In genomic region chr17:45888392-45888791, GRCh38 we compare ENCODE assay signal across 19 cellular contexts. TPM values are rescaled to one million over a fixed set of nuclear protein-coding genes. Genes with fewer than 3 reads are reported as not detected.
DNase-seq lines count a peak whose midpoint lies in the region; ATAC-seq and TF ChIP-seq lines count a peak whose summit lies in the region.
"Had no signal": no experiment of that assay in that cellular context is flagged by ENCODE, and none has a peak within 500 bp of the region (broad histone marks: within the 10 kb centered on the region; RNA-seq: fewer than 3 reads in every experiment).

No MANE protein-coding gene starts in this region.

- intact Hi-C loops in activated CD8-positive, alpha-beta T cell treated with anti-CD3 and anti-CD28 coated beads for 36 hours (cut with micrococcal nuclease): no loop called here

- peaks cover 6% of the 10 kb centered on the region for H3K27me3 Mint-ChIP-seq in activated CD8-positive, alpha-beta T cell treated with anti-CD3 and anti-CD28 coated beads for 36 hours
- peaks cover 35% of the 10 kb centered on the region for H3K27me3 Mint-ChIP-seq in activated CD8-positive, alpha-beta T cell treated with anti-CD3 and anti-CD28 coated beads, Interleukin-2, amount 10 ng/mL, durations not matched to agents 7 days and 5 days (ENCODE audit: low read depth)
- H3K27me3 Mint-ChIP-seq in activated T-helper 17 cell treated with anti-CD3 and anti-CD28 coated beads, Interleukin-2, amount 50 U/mL, for 72 hours: no peaks in the 10 kb centered on the region

- TF ChIP-seq CTCF in activated CD8-positive, alpha-beta T cell treated with anti-CD3 and anti-CD28 coated beads for 36 hours (IDR thresholded peaks at IDR 0.05): no peak

- H3K9me3 Mint-ChIP-seq in activated CD8-positive, alpha-beta T cell treated with anti-CD3 and anti-CD28 coated beads for 36 hours: peaks cover 9% of the 10 kb centered on the region
- H3K9me3 Mint-ChIP-seq in activated CD8-positive, alpha-beta T cell treated with anti-CD3 and anti-CD28 coated beads, Interleukin-2, amount 10 ng/mL, durations not matched to agents 7 days and 5 days (ENCODE audit: insufficient read depth): peaks cover 9% of the 10 kb centered on the region
- H3K9me3 Mint-ChIP-seq in activated T-helper 17 cell treated with anti-CD3 and anti-CD28 coated beads, Interleukin-2, amount 50 U/mL, for 72 hours: peaks cover 4% of the 10 kb centered on the region
- H3K9me3 Mint-ChIP-seq: H9 had no signal

- H3K36me3 Mint-ChIP-seq in activated CD8-positive, alpha-beta T cell treated with anti-CD3 and anti-CD28 coated beads for 36 hours (ENCODE audit: low read depth): no peaks in the 10 kb centered on the region
- no peaks in the 10 kb centered on the region for H3K36me3 Mint-ChIP-seq in activated CD8-positive, alpha-beta T cell treated with anti-CD3 and anti-CD28 coated beads, Interleukin-2, amount 10 ng/mL, durations not matched to agents 7 days and 5 days (ENCODE audit: low read depth)
- H3K36me3 Mint-ChIP-seq in activated T-helper 17 cell treated with anti-CD3 and anti-CD28 coated beads, Interleukin-2, amount 50 U/mL, for 72 hours (ENCODE audit: low read depth): no peaks in the 10 kb centered on the region
- H3K36me3 Mint-ChIP-seq: CD4-positive, CD25-positive, alpha-beta regulatory T cell had no signal

- peak; percentile 74 for ATAC-seq in activated CD8-positive, alpha-beta T cell treated with anti-CD3 and anti-CD28 coated beads for 36 hours
- ATAC-seq in activated CD8-positive, alpha-beta T cell treated with anti-CD3 and anti-CD28 coated beads, Interleukin-2, amount 10 ng/mL, durations not matched to agents 7 days and 5 days: no peak
- peak; percentile 80 for ATAC-seq in activated T-helper 17 cell treated with anti-CD3 and anti-CD28 coated beads, Interleukin-2, amount 50 U/mL, for 72 hours (replicated peaks)

- no peak overlapping the region for H3K27ac Mint-ChIP-seq in activated CD8-positive, alpha-beta T cell treated with anti-CD3 and anti-CD28 coated beads for 36 hours
- H3K27ac Mint-ChIP-seq in activated CD8-positive, alpha-beta T cell treated with anti-CD3 and anti-CD28 coated beads, Interleukin-2, amount 10 ng/mL, durations not matched to agents 7 days and 5 days: no peak overlapping the region
- H3K27ac Mint-ChIP-seq in activated T-helper 17 cell treated with anti-CD3 and anti-CD28 coated beads, Interleukin-2, amount 50 U/mL, for 72 hours: no peak overlapping the region
- H3K27ac Mint-ChIP-seq: CD4-positive, CD25-positive, alpha-beta regulatory T cell; CD8-positive, alpha-beta memory T cell; H9 had no signal

- POLR2A ChIA-PET in activated CD8-positive, alpha-beta T cell treated with anti-CD3 and anti-CD28 coated beads for 36 hours (lab: Charles Lee): interaction anchor here (0.9 kb wide), 1 partner anchor 12 kb away, joined by 3 read pairs; no protein-coding TSS in a partner anchor
- POLR2A ChIA-PET in activated CD8-positive, alpha-beta T cell treated with anti-CD3 and anti-CD28 coated beads, Interleukin-2, amount 10 ng/mL, durations not matched to agents 7 days and 5 days (lab: Charles Lee): no interaction called here

- peak; percentile 33 for DNase-seq in activated CD8-positive, alpha-beta T cell treated with anti-CD3 and anti-CD28 coated beads for 36 hours
- DNase-seq in activated CD8-positive, alpha-beta T cell treated with anti-CD3 and anti-CD28 coated beads, Interleukin-2, amount 10 ng/mL, durations not matched to agents 7 days and 5 days: no peak
- peak; percentile 18 for DNase-seq in stimulated activated CD4-positive, alpha-beta T cell treated with anti-CD3 and anti-CD28 coated beads, Interleukin-15, amount 100 ng/mL, for 24 hours
- DNase-seq in stimulated activated CD4-positive, alpha-beta T cell treated with anti-CD3 and anti-CD28 coated beads, Interleukin-2, amount 100 ng/mL, for 48 hours: no peak
- DNase-seq in AML-193 (lab: John Stamatoyannopoulos, UW): no peak
- DNase-seq: BE2C; C1 segment of cervical spinal cord; CD4-positive, CD25-positive, alpha-beta regulatory T cell; CD8-positive, alpha-beta memory T cell; COR-L47; DMS 273 treated with DMSO at 0.1 percent for 48 hours; DMS53; DND-41; EL; H9 had no signal

- peaks cover 9% of the 10 kb centered on the region for H3K4me1 Mint-ChIP-seq in activated CD8-positive, alpha-beta T cell treated with anti-CD3 and anti-CD28 coated beads for 36 hours (ENCODE audit: low read depth)
- no peaks in the 10 kb centered on the region for H3K4me1 Mint-ChIP-seq in activated CD8-positive, alpha-beta T cell treated with anti-CD3 and anti-CD28 coated beads, Interleukin-2, amount 10 ng/mL, durations not matched to agents 7 days and 5 days (ENCODE audit: low read depth)
- H3K4me1 Mint-ChIP-seq in activated T-helper 17 cell treated with anti-CD3 and anti-CD28 coated beads, Interleukin-2, amount 50 U/mL, for 72 hours: no peaks in the 10 kb centered on the region
- H3K4me1 Mint-ChIP-seq: H9 had no signal

- CTCF ChIA-PET in activated CD8-positive, alpha-beta T cell treated with anti-CD3 and anti-CD28 coated beads for 36 hours (lab: Charles Lee): interaction anchor here (0.8 kb wide), 1 partner anchor 9 kb away, joined by 4 read pairs; no protein-coding TSS in a partner anchor
- CTCF ChIA-PET in activated CD8-positive, alpha-beta T cell treated with anti-CD3 and anti-CD28 coated beads, Interleukin-2, amount 10 ng/mL, durations not matched to agents 7 days and 5 days (lab: Charles Lee): interaction anchor here (0.8 kb wide), 1 partner anchor 248 kb away, joined by 3 read pairs; no protein-coding TSS in a partner anchor

- no peak overlapping the region for H3K4me3 Mint-ChIP-seq in activated CD8-positive, alpha-beta T cell treated with anti-CD3 and anti-CD28 coated beads for 36 hours
- no peak overlapping the region for H3K4me3 Mint-ChIP-seq in activated CD8-positive, alpha-beta T cell treated with anti-CD3 and anti-CD28 coated beads, Interleukin-2, amount 10 ng/mL, durations not matched to agents 7 days and 5 days
- H3K4me3 Mint-ChIP-seq in activated T-helper 17 cell treated with anti-CD3 and anti-CD28 coated beads, Interleukin-2, amount 50 U/mL, for 72 hours: no peak overlapping the region
- H3K4me3 Mint-ChIP-seq: CD4-positive, CD25-positive, alpha-beta regulatory T cell; CD8-positive, alpha-beta memory T cell; H9 had no signal

RNA-seq across cellular contexts. Expression of gene MAPT, which starts 6.0 kb away (rescaled TPM):
- 1 to 10 TPM; 1.3 to 1.4 TPM for total RNA-seq in activated CD8-positive, alpha-beta T cell treated with anti-CD3 and anti-CD28 coated beads for 36 hours
- total RNA-seq in activated CD8-positive, alpha-beta T cell treated with anti-CD3 and anti-CD28 coated beads, Interleukin-2, amount 10 ng/mL, durations not matched to agents 7 days and 5 days: under 1 TPM in 1 of 2 experiments, not detected in 1; 0.11 TPM
- total RNA-seq in activated T-helper 17 cell treated with anti-CD3 and anti-CD28 coated beads, Interleukin-2, amount 50 U/mL, for 72 hours: 1 to 10 TPM in 1 of 2 donors, under 1 TPM in 1; 0.63 to 4.9 TPM

RNA-seq across cellular contexts. Expression of gene SPPL2C, which starts 43.7 kb away (rescaled TPM):
- not detected for total RNA-seq in activated CD8-positive, alpha-beta T cell treated with anti-CD3 and anti-CD28 coated beads for 36 hours
- not detected for total RNA-seq in activated CD8-positive, alpha-beta T cell treated with anti-CD3 and anti-CD28 coated beads, Interleukin-2, amount 10 ng/mL, durations not matched to agents 7 days and 5 days
- not detected for total RNA-seq in activated T-helper 17 cell treated with anti-CD3 and anti-CD28 coated beads, Interleukin-2, amount 50 U/mL, for 72 hours
- total RNA-seq: A172; CD4-positive, CD25-positive, alpha-beta regulatory T cell; CD8-positive, alpha-beta memory T cell; G401; H1; H9 had no signal

Comparison
In these comparisons a context has a peak if more than half of its experiments do, and no peak if none do; other contexts are left out.
1. DNase-seq: peak in activated CD8-positive, alpha-beta T cell treated with anti-CD3 and anti-CD28 coated beads for 36 hours (single experiment) and stimulated activated CD4-positive, alpha-beta T cell treated with anti-CD3 and anti-CD28 coated beads, Interleukin-15, amount 100 ng/mL, for 24 hours (single experiment); none in activated CD8-positive, alpha-beta T cell treated with anti-CD3 and anti-CD28 coated beads, Interleukin-2, amount 10 ng/mL, durations not matched to agents 7 days and 5 days (single experiment), stimulated activated CD4-positive, alpha-beta T cell treated with anti-CD3 and anti-CD28 coated beads, Interleukin-2, amount 100 ng/mL, for 48 hours (0 of 2) and AML-193 (0 of 2).